In genomic region chr6:33316603-33317417, GRCh38 we compare ENCODE assay signal across 8 cellular contexts. TPM values are rescaled to one million over a fixed set of nuclear protein-coding genes. Genes with fewer than 3 reads are reported as not detected.
DNase-seq lines count a peak whose midpoint lies in the region; ATAC-seq, FAIRE-seq and TF ChIP-seq lines count a peak whose summit lies in the region.

No MANE protein-coding gene starts in this region.

- H3K36me3 ChIP-seq in DOHH2 (ENCODE audit: control insufficient read depth, low read length) (peaks cover 68% of the 10 kb centered on the region), pancreas (peaks cover 0 to 19% (median 0%) of the 10 kb centered on the region in 3 donors)

- DNase-seq in SHP77 treated with DMSO at 0.1 percent for 48 hours (lab: John Stamatoyannopoulos, UW): peak; percentile 9
- no peak for DNase-seq in epithelial cell of prostate (ENCODE audit: low read depth, low spot score)
- peak in 5 of 6 donors; percentile 44 to 84 (median 52) for DNase-seq in pancreas
- no peak for DNase-seq in NK-92 (lab: John Stamatoyannopoulos, UW; ENCODE audit: unreplicated experiment)
- no peak for DNase-seq in NCI-H1694 treated with DMSO at 0.1 percent for 48 hours (lab: John Stamatoyannopoulos, UW)
- no peak for DNase-seq in epidermal melanocyte (ENCODE audit: insufficient read length, low spot score)
- no peak for DNase-seq in HPDE6-E6E7 (ENCODE audit: extremely low spot score)

- TF ChIP-seq CTCF in DOHH2 (IDR thresholded peaks at IDR 0.05; ENCODE audit: low read depth, low read length, poor library complexity, severe bottlenecking) (no peak), pancreas (IDR thresholded peaks at IDR 0.05) (no peak)

- 65 to 69% methylated on average over 19 of the region's 19 CpGs for WGBS in pancreas, 2 donors

- no peaks in the 10 kb centered on the region for H3K27me3 ChIP-seq in DOHH2 (ENCODE audit: control insufficient read depth, low read length)
- H3K27me3 ChIP-seq in pancreas: no peaks in the 10 kb centered on the region

- H3K9me2 ChIP-seq in DOHH2 (replicated peaks; ENCODE audit: control insufficient read depth, low read length): no peaks in the 10 kb centered on the region

- H3K27ac ChIP-seq in DOHH2 (ENCODE audit: low read depth, low read length): no peak overlapping the region
- H3K27ac ChIP-seq in epithelial cell of prostate: peak overlapping the region; percentile 75
- peak overlapping the region in 1 of 4 donors; percentile 72 for H3K27ac ChIP-seq in pancreas

- H3F3A ChIP-seq in DOHH2 (ENCODE audit: control insufficient read depth, insufficient read depth): peaks cover 29% of the 10 kb centered on the region

- H3K4me3 ChIP-seq in DOHH2 (ENCODE audit: low read length): peak overlapping the region; percentile 68
- H3K4me3 ChIP-seq in pancreas: peak overlapping the region in 3 of 4 donors; percentile 12 to 53 (median 37)

- H3K4me2 ChIP-seq in DOHH2 (ENCODE audit: low read length): peak overlapping the region; percentile 51

- no peak for FAIRE-seq in pancreas (lab: Jason Lieb, UNC)

- no peak for ATAC-seq in pancreas

- peaks cover 63% of the 10 kb centered on the region for H3K79me2 ChIP-seq in DOHH2 (ENCODE audit: control insufficient read depth, low read length)

- intact Hi-C loops in pancreas (cut with DNase I): no loop called here

- peaks cover 11% of the 10 kb centered on the region; the same call in 1 of the 2 replicates for H4K20me1 ChIP-seq in DOHH2 (ENCODE audit: control insufficient read depth, insufficient read depth, low read depth, low read length)

- H3K9me3 ChIP-seq in DOHH2 (ENCODE audit: control insufficient read depth, insufficient read depth, low read length) (no peaks in the 10 kb centered on the region), pancreas (no peaks in the 10 kb centered on the region)

- H3K4me1 ChIP-seq in DOHH2 (ENCODE audit: control insufficient read depth, low read length) (peaks cover 65% of the 10 kb centered on the region), pancreas (peaks cover 6 to 47% (median 15%) of the 10 kb centered on the region in 3 donors)

RNA-seq across cellular contexts. Expression of gene ZBTB22, which starts 0.7 kb away (rescaled TPM):
- 10 to 100 TPM in 2 of 6 donors, 1 to 10 TPM in 4; 6.7 to 13.1 (median 9.3) TPM for total RNA-seq in pancreas
- polyA plus RNA-seq in pancreas: 10 to 100 TPM; 10.8 to 14.3 TPM

RNA-seq across cellular contexts. Expression of gene TAPBP, which starts 2.9 kb away (rescaled TPM):
- 100 to 1,000 TPM in 2 of 6 donors, 10 to 100 TPM in 4; 31.0 to 152 (median 41.2) TPM for total RNA-seq in pancreas
- polyA plus RNA-seq in pancreas: 10 to 100 TPM; 28.0 to 60.6 TPM

RNA-seq across cellular contexts. Expression of gene DAXX, which starts 5.9 kb away (rescaled TPM):
- total RNA-seq in pancreas: 10 to 100 TPM; 12.9 to 22.5 (median 15.6) TPM
- 10 to 100 TPM; 18.1 to 24.6 TPM for polyA plus RNA-seq in pancreas

RNA-seq across cellular contexts. Expression of gene RGL2, which starts 18.1 kb away (rescaled TPM):
- 10 to 100 TPM; 24.5 to 70.8 (median 30.2) TPM for total RNA-seq in pancreas
- polyA plus RNA-seq in pancreas: 100 to 1,000 TPM in 1 of 2 donors, 10 to 100 TPM in 1; 87.3 to 121 TPM

RNA-seq across cellular contexts. Expression of gene PFDN6, which starts 27.4 kb away (rescaled TPM):
- total RNA-seq in pancreas: 10 to 100 TPM in 5 of 6 donors, 1 to 10 TPM in 1; 9.7 to 19.9 (median 19.0) TPM
- 100 to 1,000 TPM in 1 of 2 donors, 10 to 100 TPM in 1; 76.2 to 119 TPM for polyA plus RNA-seq in pancreas

Comparison
In these comparisons a context has a peak if more than half of its experiments do, and no peak if none do; other contexts are left out.
1. DNase-seq: peak in SHP77 treated with DMSO at 0.1 percent for 48 hours (single experiment) and pancreas (5 of 6); none in epithelial cell of prostate (single experiment), NK-92 (single experiment), NCI-H1694 treated with DMSO at 0.1 percent for 48 hours (single experiment), epidermal melanocyte (single experiment) and HPDE6-E6E7 (single experiment).